ENCODE assay signal across 2 cellular contexts in genomic region chr9:86303316-86303975, GRCh38.
TF ChIP-seq lines count a peak whose summit lies in the region.

No MANE protein-coding gene starts in this region.

TF ChIP-seq in HepG2, 621 proteins besides CTCF, POLR2A, EP300 and RAD21:
- TF ChIP-seq ATRX (CRISPR knock-in tag; IDR thresholded peaks at IDR 0.05; ENCODE audit: borderline replicate concordance) = no peak
- no peak for TF ChIP-seq ZNF710 (CRISPR knock-in tag; IDR thresholded peaks at IDR 0.05; ENCODE audit: borderline replicate concordance)
- no peak for TF ChIP-seq ZNF276 (CRISPR knock-in tag; IDR thresholded peaks at IDR 0.05; ENCODE audit: low read depth)
- TF ChIP-seq SP4 (CRISPR knock-in tag; IDR thresholded peaks at IDR 0.05) = no peak
- no peak for TF ChIP-seq MAFG (CRISPR knock-in tag; IDR thresholded peaks at IDR 0.05)
- peak; percentile 12 to 23; a peak in 2 of 4 replicates for TF ChIP-seq MAFK (conservative IDR thresholded peaks at IDR 0.05 in 1 of 2, IDR thresholded peaks at IDR 0.05 in 1 of 2; ENCODE audit: low read length in 2 of 2)
- TF ChIP-seq ZNF629 (CRISPR knock-in tag; conservative IDR thresholded peaks at IDR 0.05) = no peak
- no peak for TF ChIP-seq ZFY (CRISPR knock-in tag; IDR thresholded peaks at IDR 0.05)

TF ChIP-seq in GM12891, 5 proteins besides CTCF, POLR2A, EP300 and RAD21:
- TF ChIP-seq POLR2AphosphoS5 (IDR thresholded peaks at IDR 0.05; ENCODE audit: low read depth, low read length) = no peak
- TF ChIP-seq PAX5 (IDR thresholded peaks at IDR 0.05; ENCODE audit: insufficient read depth, low read length, severe bottlenecking) = no peak
- no peak for TF ChIP-seq TAF1 (IDR thresholded peaks at IDR 0.05; ENCODE audit: low read depth, low read length)
- TF ChIP-seq POU2F2 (IDR thresholded peaks at IDR 0.05; ENCODE audit: low read depth, low read length) = no peak
- no peak for TF ChIP-seq SPI1 (IDR thresholded peaks at IDR 0.05; ENCODE audit: low read depth, low read length)
TF ChIP-seq in GM12891: peak in this region for 0.
